ENCODE assay signal across 15 cellular contexts in the genomic region with DNA sequence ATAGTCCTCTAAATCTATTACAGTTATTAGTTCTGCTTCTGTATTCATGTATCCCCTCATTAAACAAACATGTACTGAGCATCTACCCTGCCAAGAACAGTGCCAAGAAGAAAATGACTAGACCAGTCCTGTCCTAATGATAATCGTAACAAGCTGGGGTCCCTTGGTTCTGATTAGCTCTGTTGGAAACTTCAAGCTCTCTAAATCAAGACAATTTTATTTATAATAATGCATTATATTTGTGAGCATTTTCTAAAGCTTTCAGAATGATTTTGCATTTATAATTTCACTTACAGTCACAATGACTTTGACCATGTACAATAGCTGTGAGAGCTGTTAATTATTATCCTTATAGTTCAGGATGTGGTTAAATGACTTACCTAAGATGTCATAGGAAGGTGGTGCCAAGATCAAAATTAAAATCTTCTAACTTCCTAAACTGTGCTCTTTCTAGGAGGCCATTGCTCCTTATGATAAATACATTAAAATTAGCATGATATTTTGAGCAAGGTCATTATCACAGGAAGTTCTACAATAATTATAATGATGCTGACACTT.
DNase-seq lines count a peak whose midpoint lies in the region; ATAC-seq, FAIRE-seq and TF ChIP-seq lines count a peak whose summit lies in the region.
"Had no signal": no experiment of that assay in that cellular context is flagged by ENCODE, and none has a peak within 500 bp of the region (broad histone marks: within the 10 kb centered on the region; RNA-seq: fewer than 3 reads in every experiment).

No MANE protein-coding gene starts in this region.

- no peaks in the 10 kb centered on the region for H3K36me3 Mint-ChIP-seq in activated CD8-positive, alpha-beta memory T cell treated with anti-CD3 and anti-CD28 coated beads, Interleukin-2, amount 10 ng/mL, durations not matched to agents 7 days and 5 days
- H3K36me3 Mint-ChIP-seq: stimulated activated memory B cell treated with anti-CD40 and anti-IgM and Interleukin-4, amounts not matched to agents 10 μg/mL and 1 μg/mL and 100 μg/mL, for 72 hours had no signal

- intact Hi-C loops in GM12878 (cut with micrococcal nuclease; ENCODE audit: unreplicated experiment) (loop anchor here (5.0 kb wide), 2 partner anchors 617 to 747 kb away; a partner anchor contains a TSS), spleen (cut with DNase I; ENCODE audit: low total_unique reads) (no loop called here), left ventricle myocardium superior (cut with micrococcal nuclease) (no loop called here)

- TF ChIP-seq RAD21 in GM12878 (IDR thresholded peaks at IDR 0.05; ENCODE audit: insufficient read depth, low read depth, low read length): no peak

- TF ChIP-seq EP300 in GM12878 (IDR thresholded peaks at IDR 0.05; ENCODE audit: borderline replicate concordance in 1 of 2, control insufficient read depth in 1 of 2, low read depth in 2 of 2, low read length in 2 of 2): no peak

- SMC1A ChIA-PET in GM12878 (lab: Charles Lee; ENCODE audit: uncharacterized antibody, unreplicated experiment): interaction anchor here (0.7 to 3.7 kb wide), 31 partner anchors 10 to 774 kb away, joined by 3 to 22 read pairs (median 4); a partner anchor contains a TSS

- no peak overlapping the region for H3K27ac Mint-ChIP-seq in activated CD8-positive, alpha-beta memory T cell treated with anti-CD3 and anti-CD28 coated beads, Interleukin-2, amount 10 ng/mL, durations not matched to agents 7 days and 5 days
- H3K27ac Mint-ChIP-seq: stimulated activated memory B cell treated with anti-CD40 and anti-IgM and Interleukin-4, amounts not matched to agents 10 μg/mL and 1 μg/mL and 100 μg/mL, for 72 hours had no signal

- DNase-seq in GM12878 (ENCODE audit: low read depth, low spot score) (no peak), GM03348 (ENCODE audit: low spot score) (no peak), spleen (no peak), left ventricle myocardium superior (no peak)
- no peak for DNase-seq in activated CD8-positive, alpha-beta memory T cell treated with anti-CD3 and anti-CD28 coated beads, Interleukin-2, amount 10 ng/mL, durations not matched to agents 7 days and 5 days
- DNase-seq: activated T-cell treated with anti-CD3 and anti-CD28 coated beads, Interleukin-2, amount 50 U/mL, for 1 hour; caudate nucleus; islet precursor cell; NCI-H1092; T-helper 9 cell had no signal

- no peaks in the 10 kb centered on the region for H3K9me3 Mint-ChIP-seq in activated CD8-positive, alpha-beta memory T cell treated with anti-CD3 and anti-CD28 coated beads, Interleukin-2, amount 10 ng/mL, durations not matched to agents 7 days and 5 days (ENCODE audit: low read depth)
- H3K9me3 Mint-ChIP-seq: neural crest cell had no signal

- CTCF ChIA-PET in GM12878 (lab: Yijun Ruan, JAX): interaction anchor here (0.6 to 8.3 kb wide), 22 partner anchors 13 to 1357 kb away, joined by 3 to 54 read pairs (median 6); a partner anchor contains a TSS
- CTCF ChIA-PET in activated CD8-positive, alpha-beta memory T cell treated with anti-CD3 and anti-CD28 coated beads, Interleukin-2, amount 10 ng/mL, durations not matched to agents 7 days and 5 days (lab: Charles Lee): interaction anchor here (1.5 to 2.5 kb wide), 3 partner anchors 14 to 213 kb away, joined by 3 to 7 read pairs (median 4); no protein-coding TSS in a partner anchor

- no peaks in the 10 kb centered on the region for H3K27me3 ChIP-seq in GM12878 (replicated peaks in 1 of 2; ENCODE audit: control insufficient read depth in 2 of 2, insufficient read depth in 2 of 2, low read length in 1 of 2)
- H3K27me3 ChIP-seq in spleen (replicated peaks in 1 of 7): no peaks in the 10 kb centered on the region

- no peaks in the 10 kb centered on the region for H3K9me3 ChIP-seq in GM12878 (replicated peaks; ENCODE audit: control insufficient read depth, insufficient read depth, low read length)
- peaks cover 0 to 11% (median 3%) of the 10 kb centered on the region in 8 donors for H3K9me3 ChIP-seq in spleen

- H3K4me3 Mint-ChIP-seq in activated CD8-positive, alpha-beta memory T cell treated with anti-CD3 and anti-CD28 coated beads, Interleukin-2, amount 10 ng/mL, durations not matched to agents 7 days and 5 days: no peak overlapping the region
- H3K4me3 Mint-ChIP-seq: neural crest cell; stimulated activated memory B cell treated with anti-CD40 and anti-IgM and Interleukin-4, amounts not matched to agents 10 μg/mL and 1 μg/mL and 100 μg/mL, for 72 hours had no signal

- RAD21 ChIA-PET in GM12878 (lab: Charles Lee; ENCODE audit: unreplicated experiment): interaction anchor here (0.9 to 3.7 kb wide), 16 partner anchors 10 to 1625 kb away, joined by 3 to 31 read pairs (median 5); a partner anchor contains a TSS

- no TSS peak for BruUV-seq in GM12878 (replicated peaks; lab: Mats Ljungman, UMichigan)

- H4K20me1 ChIP-seq in GM12878 (ENCODE audit: control insufficient read depth, insufficient read depth): no peaks in the 10 kb centered on the region

- no peaks in the 10 kb centered on the region for H3K36me3 ChIP-seq in GM12878 (ENCODE audit: control insufficient read depth in 2 of 2, insufficient read depth in 2 of 2, low read length in 1 of 2)
- no peaks in the 10 kb centered on the region for H3K36me3 ChIP-seq in spleen

- no peak for TF ChIP-seq POLR2A in GM12878 (IDR thresholded peaks at IDR 0.05; ENCODE audit: low read depth, low read length)
- no peak for TF ChIP-seq POLR2A in spleen (IDR thresholded peaks at IDR 0.05)

- TF ChIP-seq CTCF in GM12878 (IDR thresholded peaks at IDR 0.05 in 2 of 3, conservative IDR thresholded peaks at IDR 0.05 in 1 of 3; ENCODE audit: control insufficient read depth in 2 of 3, extremely low read depth in 1 of 3, insufficient read depth in 1 of 3, low read depth in 3 of 3, low read length in 3 of 3): no peak
- no peak for TF ChIP-seq CTCF in spleen (IDR thresholded peaks at IDR 0.05 in 8 of 11, conservative IDR thresholded peaks at IDR 0.05 in 3 of 11)

- peaks cover 1% of the 10 kb centered on the region for H3K4me1 Mint-ChIP-seq in activated CD8-positive, alpha-beta memory T cell treated with anti-CD3 and anti-CD28 coated beads, Interleukin-2, amount 10 ng/mL, durations not matched to agents 7 days and 5 days
- H3K4me1 Mint-ChIP-seq: neural crest cell; stimulated activated memory B cell treated with anti-CD40 and anti-IgM and Interleukin-4, amounts not matched to agents 10 μg/mL and 1 μg/mL and 100 μg/mL, for 72 hours had no signal

- WGBS in GM12878 (ENCODE audit: insufficient coverage, insufficient replicate concordance, low lambda C conversion rate, missing lambda C conversion rate): 18% methylated on average over 1 of the region's 1 CpG
- 71 to 95% (median 78%) methylated on average over 1 of the region's 1 CpG for WGBS in spleen, 5 donors

- H3K27me3 Mint-ChIP-seq in activated CD8-positive, alpha-beta memory T cell treated with anti-CD3 and anti-CD28 coated beads, Interleukin-2, amount 10 ng/mL, durations not matched to agents 7 days and 5 days: no peaks in the 10 kb centered on the region
- H3K27me3 Mint-ChIP-seq: stimulated activated memory B cell treated with anti-CD40 and anti-IgM and Interleukin-4, amounts not matched to agents 10 μg/mL and 1 μg/mL and 100 μg/mL, for 72 hours had no signal

- H3K27ac ChIP-seq in GM12878 (ENCODE audit: control insufficient read depth, insufficient read depth): no peak overlapping the region
- H3K27ac ChIP-seq in spleen: no peak overlapping the region

- H2AFZ ChIP-seq in GM12878 (ENCODE audit: control insufficient read depth, low read depth, low read length): no peak overlapping the region

- no peak overlapping the region for H3K4me2 ChIP-seq in GM12878 (ENCODE audit: control insufficient read depth, insufficient read depth)

- H3K4me1 ChIP-seq in GM12878 (ENCODE audit: control insufficient read depth, insufficient read depth, low read length): no peaks in the 10 kb centered on the region
- peaks cover 0 to 8% (median 0%) of the 10 kb centered on the region in 6 donors for H3K4me1 ChIP-seq in spleen

- no peak for FAIRE-seq in GM12878 (lab: Jason Lieb, UNC)

- in situ Hi-C loops in GM12878 (cut with MboI): loop anchor here (10.0 to 25.0 kb wide), 2 partner anchors 744 to 1633 kb away; a partner anchor contains a TSS

- no peak overlapping the region for H3K9ac ChIP-seq in GM12878 (ENCODE audit: control insufficient read depth, insufficient read depth, low read length)

- no peak overlapping the region for H3K4me3 ChIP-seq in GM12878
- H3K4me3 ChIP-seq in spleen: no peak overlapping the region

- ATAC-seq in GM18520 (IDR thresholded peaks at IDR 0.05; ENCODE audit: unreplicated experiment) (peak; percentile 74), GM21529 (IDR thresholded peaks at IDR 0.05; ENCODE audit: unreplicated experiment) (peak; percentile 78), HG03159 (IDR thresholded peaks at IDR 0.05; ENCODE audit: unreplicated experiment) (peak; percentile 87), GM12878 (peak; percentile 87), left ventricle myocardium superior (no peak)
- no peak for ATAC-seq in activated CD8-positive, alpha-beta memory T cell treated with anti-CD3 and anti-CD28 coated beads, Interleukin-2, amount 10 ng/mL, durations not matched to agents 7 days and 5 days
- ATAC-seq: stimulated activated memory B cell treated with anti-CD40 and anti-IgM and Interleukin-4, amounts not matched to agents 10 μg/mL and 1 μg/mL and 100 μg/mL, for 72 hours had no signal

- no peaks in the 10 kb centered on the region for H3K79me2 ChIP-seq in GM12878 (ENCODE audit: control insufficient read depth, insufficient read depth, low read length)

- POLR2A ChIA-PET in GM12878 (lab: Charles Lee): no interaction called here

TF ChIP-seq in GM12878, 131 proteins besides CTCF, POLR2A, EP300 and RAD21 (continues in another document):
- TF ChIP-seq, protein P1, sequence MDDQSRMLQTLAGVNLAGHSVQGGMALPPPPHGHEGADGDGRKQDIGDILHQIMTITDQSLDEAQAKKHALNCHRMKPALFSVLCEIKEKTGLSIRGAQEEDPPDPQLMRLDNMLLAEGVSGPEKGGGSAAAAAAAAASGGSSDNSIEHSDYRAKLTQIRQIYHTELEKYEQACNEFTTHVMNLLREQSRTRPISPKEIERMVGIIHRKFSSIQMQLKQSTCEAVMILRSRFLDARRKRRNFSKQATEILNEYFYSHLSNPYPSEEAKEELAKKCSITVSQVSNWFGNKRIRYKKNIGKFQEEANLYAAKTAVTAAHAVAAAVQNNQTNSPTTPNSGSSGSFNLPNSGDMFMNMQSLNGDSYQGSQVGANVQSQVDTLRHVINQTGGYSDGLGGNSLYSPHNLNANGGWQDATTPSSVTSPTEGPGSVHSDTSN (IDR thresholded peaks at IDR 0.05; ENCODE audit: insufficient replicate concordance, low read depth, low read length): no peak

Comparison
In these comparisons a context has a peak if more than half of its experiments do, and no peak if none do; other contexts are left out.
1. ATAC-seq: peak in GM18520 (single experiment), GM21529 (single experiment), HG03159 (single experiment) and GM12878 (single experiment); none in activated CD8-positive, alpha-beta memory T cell treated with anti-CD3 and anti-CD28 coated beads, Interleukin-2, amount 10 ng/mL, durations not matched to agents 7 days and 5 days (single experiment) and left ventricle myocardium superior (single experiment).